ENCODE assay signal across 8 cellular contexts in the genomic region with DNA sequence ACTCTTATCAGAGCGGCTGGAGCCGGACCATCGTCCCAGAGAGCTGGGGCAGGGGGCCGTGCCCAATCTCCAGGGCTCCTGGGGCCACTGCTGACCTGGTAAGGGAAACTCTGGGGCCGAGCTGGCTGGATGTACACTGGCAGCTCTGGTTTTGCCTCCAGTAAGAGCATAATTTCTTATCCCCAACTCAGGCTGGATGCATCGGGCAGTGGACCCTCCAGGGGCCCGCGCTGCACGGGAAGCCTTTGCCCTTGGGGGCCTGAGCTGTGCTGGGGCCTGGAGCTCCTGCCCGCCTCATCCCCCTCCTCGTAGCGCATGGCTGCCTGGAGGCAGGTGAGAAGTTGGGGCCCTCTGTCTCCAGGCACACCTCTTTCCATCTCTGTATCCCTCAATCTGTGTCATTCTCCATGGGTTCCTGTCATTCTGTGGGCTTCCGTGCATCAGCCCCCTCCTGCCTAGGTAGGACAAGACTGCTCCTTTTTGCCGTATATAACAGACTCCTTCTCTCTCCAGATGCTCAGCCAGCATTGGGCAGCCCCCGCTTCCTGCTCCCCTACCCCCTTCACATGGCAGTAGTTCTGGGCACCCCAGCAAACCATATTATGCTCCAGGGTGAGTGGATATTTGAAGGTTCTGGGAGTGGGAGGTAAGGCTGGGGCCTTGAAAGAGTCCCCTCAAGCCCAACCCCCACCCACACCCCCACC. TPM values are rescaled to one million over a fixed set of nuclear protein-coding genes. Genes with fewer than 3 reads are reported as not detected.
DNase-seq lines count a peak whose midpoint lies in the region; TF ChIP-seq lines count a peak whose summit lies in the region.

No MANE protein-coding gene starts in this region.

- H4K20me1 ChIP-seq in BLaER1 treated with 17β-estradiol and CSF1 and Interleukin-3, amounts not matched to agents 10 nM and 100 nM: peaks cover 44 to 73% (median 66%) of the 10 kb centered on the region in 11 experiments

- no peaks in the 10 kb centered on the region for H3K36me3 Mint-ChIP-seq in neural crest cell (ENCODE audit: low read depth)

- H3K27ac Mint-ChIP-seq in neural crest cell (ENCODE audit: unreplicated experiment): no peak overlapping the region

- peak overlapping the region; percentile 89 to 98 (median 96) for H3K9ac ChIP-seq in BLaER1 treated with 17β-estradiol and CSF1 and Interleukin-3, amounts not matched to agents 10 nM and 100 nM
- H3K9ac ChIP-seq in NT2/D1 (ENCODE audit: insufficient read length, low read depth): peak overlapping the region; percentile 57

- peaks cover 33% of the 10 kb centered on the region for H3K4me1 Mint-ChIP-seq in neural crest cell

- no peak for TF ChIP-seq CTCF in neural crest cell (conservative IDR thresholded peaks at IDR 0.05)

- H3K9me3 Mint-ChIP-seq in neural crest cell: no peaks in the 10 kb centered on the region

- DNase-seq in NT2/D1 (ENCODE audit: low read depth, low spot score) (no peak), neural crest cell (ENCODE audit: low read depth, low spot score) (no peak), DMS79 (lab: John Stamatoyannopoulos, UW) (no peak), HCEC 1CT (no peak), AML-193 (lab: John Stamatoyannopoulos, UW) (no peak), cerebellar cortex (ENCODE audit: low spot score) (no peak)
- DNase-seq in effector memory CD4-positive, alpha-beta T cell: no peak

- H3K27ac ChIP-seq in BLaER1 treated with 17β-estradiol and CSF1 and Interleukin-3, amounts not matched to agents 10 nM and 100 nM: peak overlapping the region in 10 of 11 experiments; percentile 91 to 99 (median 98); a peak in 19 of 22 replicates
- H3K27ac ChIP-seq in effector memory CD4-positive, alpha-beta T cell (ENCODE audit: insufficient read depth, low read length, poor library complexity, severe bottlenecking): peak overlapping the region; percentile 100

- peaks cover 3% of the 10 kb centered on the region for H3K27me3 Mint-ChIP-seq in neural crest cell (ENCODE audit: low read depth)

- H3K27me3 ChIP-seq in BLaER1 treated with 17β-estradiol and CSF1 and Interleukin-3, amounts not matched to agents 10 nM and 100 nM: no peaks in the 10 kb centered on the region
- H3K27me3 ChIP-seq in NT2/D1 (ENCODE audit: insufficient read depth, insufficient read length): no peaks in the 10 kb centered on the region
- no peaks in the 10 kb centered on the region for H3K27me3 ChIP-seq in effector memory CD4-positive, alpha-beta T cell (replicated peaks; ENCODE audit: control insufficient read depth, insufficient read depth, low read length, poor library complexity, severe bottlenecking)

- H3K36me3 ChIP-seq in BLaER1 treated with 17β-estradiol and CSF1 and Interleukin-3, amounts not matched to agents 10 nM and 100 nM: peaks cover 41 to 58% (median 48%) of the 10 kb centered on the region in 11 experiments
- H3K36me3 ChIP-seq in NT2/D1 (ENCODE audit: insufficient read depth, insufficient read length, low read length): peaks cover 36% of the 10 kb centered on the region
- H3K36me3 ChIP-seq in effector memory CD4-positive, alpha-beta T cell (ENCODE audit: control insufficient read depth, insufficient read depth, low read length): peaks cover 52% of the 10 kb centered on the region

- H3K4me3 Mint-ChIP-seq in neural crest cell: peak overlapping the region; percentile 97

- H3K4me1 ChIP-seq in BLaER1 treated with 17β-estradiol and CSF1 and Interleukin-3, amounts not matched to agents 10 nM and 100 nM: peaks cover 17 to 23% (median 19%) of the 10 kb centered on the region in 10 experiments
- peaks cover 3% of the 10 kb centered on the region for H3K4me1 ChIP-seq in NT2/D1 (ENCODE audit: insufficient read depth, insufficient read length)
- H3K4me1 ChIP-seq in effector memory CD4-positive, alpha-beta T cell (ENCODE audit: control insufficient read depth, insufficient read depth, low read length, poor library complexity, severe bottlenecking): peaks cover 22% of the 10 kb centered on the region

- H3K9me3 ChIP-seq in BLaER1 treated with 17β-estradiol and CSF1 and Interleukin-3, amounts not matched to agents 10 nM and 100 nM (replicated peaks in 1 of 11): no peaks in the 10 kb centered on the region
- no peaks in the 10 kb centered on the region for H3K9me3 ChIP-seq in NT2/D1 (ENCODE audit: insufficient read depth, low read length)
- no peaks in the 10 kb centered on the region for H3K9me3 ChIP-seq in effector memory CD4-positive, alpha-beta T cell (ENCODE audit: control insufficient read depth, low read length)

- H3K4me2 ChIP-seq in BLaER1 treated with 17β-estradiol and CSF1 and Interleukin-3, amounts not matched to agents 10 nM and 100 nM: peak overlapping the region; percentile 73 to 100 (median 97)

- peak overlapping the region; percentile 66 to 89 (median 76) for H3K4me3 ChIP-seq in BLaER1 treated with 17β-estradiol and CSF1 and Interleukin-3, amounts not matched to agents 10 nM and 100 nM
- peak overlapping the region; percentile 78 for H3K4me3 ChIP-seq in NT2/D1 (ENCODE audit: insufficient read length, low read depth)
- H3K4me3 ChIP-seq in effector memory CD4-positive, alpha-beta T cell (ENCODE audit: insufficient read depth, low read depth, low read length, poor library complexity, severe bottlenecking): peak overlapping the region; percentile 65

RNA-seq across cellular contexts. Expression of gene TMEM88, which starts 9.4 kb away (rescaled TPM):
- 6.7 and 8.4 TPM in 2 replicates for total RNA-seq in neural crest cell

RNA-seq across cellular contexts. Expression of gene KDM6B, which starts 11.5 kb away (rescaled TPM):
- total RNA-seq in neural crest cell: 64.8 and 70.2 TPM in 2 replicates

RNA-seq across cellular contexts. Expression of gene NAA38, which starts 11.8 kb away (rescaled TPM):
- total RNA-seq in neural crest cell: 83.4 and 87.2 TPM in 2 replicates

RNA-seq across cellular contexts. Expression of gene CYB5D1, which starts 12.3 kb away (rescaled TPM):
- total RNA-seq in neural crest cell: 12.7 and 13.3 TPM in 2 replicates

RNA-seq across cellular contexts. Expression of gene CHD3, which starts 43.1 kb away (rescaled TPM):
- 53.3 and 59.7 TPM in 2 replicates for total RNA-seq in neural crest cell
